16 cellular contexts compared by ENCODE assay signal in the genomic region with DNA sequence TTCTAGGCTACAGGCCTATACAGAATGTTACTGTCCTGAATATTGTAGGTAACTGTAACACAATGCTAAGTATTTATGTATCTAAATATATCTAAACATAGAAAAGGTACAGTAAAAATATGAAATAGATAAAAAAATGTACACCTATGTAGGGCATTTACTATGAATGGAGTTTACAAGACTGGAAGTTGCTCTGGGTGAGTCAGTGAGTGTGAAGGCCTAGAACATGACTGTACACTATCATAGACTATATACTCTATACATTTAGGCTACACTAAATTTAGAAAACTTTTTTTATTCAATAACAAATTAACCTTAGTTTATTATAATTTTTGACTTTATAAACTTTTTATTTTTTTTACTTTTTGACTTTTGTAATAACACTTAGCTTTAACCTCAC.
DNase-seq lines count a peak whose midpoint lies in the region; ATAC-seq, FAIRE-seq and TF ChIP-seq lines count a peak whose summit lies in the region.
"Had no signal": no experiment of that assay in that cellular context is flagged by ENCODE, and none has a peak within 500 bp of the region (broad histone marks: within the 10 kb centered on the region; RNA-seq: fewer than 3 reads in every experiment).

No MANE protein-coding gene starts in this region.

- CTCF ChIA-PET in SK-N-SH (lab: Yijun Ruan, JAX), result no interaction called here

- H3K36me3 ChIP-seq in SK-N-SH (replicated peaks in 1 of 2; ENCODE audit: control insufficient read depth in 1 of 2, insufficient read depth in 2 of 2, low read length in 1 of 2) (no peaks in the 10 kb centered on the region), bronchial epithelial cell (ENCODE audit: control insufficient read depth, insufficient read depth, low read length) (no peaks in the 10 kb centered on the region), smooth muscle cell (ENCODE audit: low read depth) (no peaks in the 10 kb centered on the region)
- H3K36me3 ChIP-seq: HAP-1 had no signal

- ATAC-seq in SK-N-SH treated with all-trans-retinoic acid at 6 μM for 48 hours, result no peak
- ATAC-seq in foreskin keratinocyte, result peak; percentile 97
- ATAC-seq: CD8-positive, alpha-beta T cell had no signal

- H3K4me2 ChIP-seq in SK-N-SH, result no peak overlapping the region
- H3K4me2 ChIP-seq in smooth muscle cell, result no peak overlapping the region

- H3K9me2 ChIP-seq in SK-N-SH, result no peaks in the 10 kb centered on the region

- H4K20me1 ChIP-seq in SK-N-SH (ENCODE audit: insufficient read depth), result no peaks in the 10 kb centered on the region
- no peaks in the 10 kb centered on the region for H4K20me1 ChIP-seq in smooth muscle cell (ENCODE audit: low read depth)

- no peak for DNase-seq in SK-N-SH
- DNase-seq in bronchial epithelial cell (ENCODE audit: low read depth), result peak; percentile 67
- DNase-seq in foreskin keratinocyte, result peak; percentile 13 to 50
- DNase-seq in smooth muscle cell (lab: John Stamatoyannopoulos, UW; ENCODE audit: unreplicated experiment), result no peak
- DNase-seq in activated CD4-positive, alpha-beta T cell treated with anti-CD3 and anti-CD28 coated beads for 1 hour, result no peak
- DNase-seq in cerebellar cortex (ENCODE audit: low spot score), result no peak
- no peak for DNase-seq in DMS53 treated with DMSO at 0.1 percent for 48 hours (lab: John Stamatoyannopoulos, UW; ENCODE audit: unreplicated experiment)
- DNase-seq: CD8-positive, alpha-beta T cell; COR-L47; DMS153; DND-41 had no signal

- H3F3A ChIP-seq in SK-N-SH (replicated peaks; ENCODE audit: insufficient read depth), result no peaks in the 10 kb centered on the region
- no peaks in the 10 kb centered on the region for H3F3A ChIP-seq in smooth muscle cell (ENCODE audit: low read depth)

- POLR2A ChIA-PET in SK-N-SH (lab: Yijun Ruan, JAX), result no interaction called here

- H3K9ac ChIP-seq in SK-N-SH (no peak overlapping the region), smooth muscle cell (ENCODE audit: low read depth) (no peak overlapping the region)

- H3K9me3 ChIP-seq in SK-N-SH (no peaks in the 10 kb centered on the region), smooth muscle cell (replicated peaks; ENCODE audit: low read depth) (no peaks in the 10 kb centered on the region)
- H3K9me3 ChIP-seq: HAP-1 had no signal

- TF ChIP-seq CTCF in SK-N-SH (IDR thresholded peaks at IDR 0.05), result no peak
- TF ChIP-seq CTCF in bronchial epithelial cell (IDR thresholded peaks at IDR 0.05; ENCODE audit: insufficient read depth, low read length, severe bottlenecking), result no peak
- no peak for TF ChIP-seq CTCF in foreskin keratinocyte (conservative IDR thresholded peaks at IDR 0.05)
- TF ChIP-seq CTCF in smooth muscle cell (IDR thresholded peaks at IDR 0.05; ENCODE audit: borderline replicate concordance, insufficient read depth, poor library complexity, severe bottlenecking), result no peak

- no peak for TF ChIP-seq RAD21 in SK-N-SH (IDR thresholded peaks at IDR 0.05; ENCODE audit: low read length)

- H3K79me2 ChIP-seq in SK-N-SH (ENCODE audit: insufficient read depth) (no peaks in the 10 kb centered on the region), smooth muscle cell (ENCODE audit: low read depth) (no peaks in the 10 kb centered on the region)

- no peak overlapping the region for H3K4me3 ChIP-seq in SK-N-SH (ENCODE audit: low read depth in 2 of 2, low read length in 1 of 2)
- H3K4me3 ChIP-seq in bronchial epithelial cell (ENCODE audit: low read depth, low read length), result no peak overlapping the region
- no peak overlapping the region for H3K4me3 ChIP-seq in smooth muscle cell
- H3K4me3 ChIP-seq: HAP-1 had no signal

- no peak for FAIRE-seq in bronchial epithelial cell (lab: Jason Lieb, UNC)
- FAIRE-seq: D721Med, H1 had no signal

- H3K4me1 ChIP-seq in SK-N-SH (ENCODE audit: control insufficient read depth in 1 of 2, insufficient read depth in 2 of 2, low read depth in 1 of 2, low read length in 1 of 2) (no peaks in the 10 kb centered on the region), foreskin keratinocyte (peaks cover 4% of the 10 kb centered on the region), smooth muscle cell (ENCODE audit: low read depth) (no peaks in the 10 kb centered on the region)
- H3K4me1 ChIP-seq: HAP-1 had no signal

- no peaks in the 10 kb centered on the region for H3K27me3 ChIP-seq in SK-N-SH (ENCODE audit: insufficient read depth)
- H3K27me3 ChIP-seq in bronchial epithelial cell (ENCODE audit: control insufficient read depth, insufficient read depth, low read length), result no peaks in the 10 kb centered on the region
- no peaks in the 10 kb centered on the region for H3K27me3 ChIP-seq in foreskin keratinocyte
- no peaks in the 10 kb centered on the region for H3K27me3 ChIP-seq in smooth muscle cell (ENCODE audit: low read depth)

- H3K27ac ChIP-seq in SK-N-SH (ENCODE audit: low read depth in 2 of 2, low read length in 1 of 2) (no peak overlapping the region), foreskin keratinocyte (no peak overlapping the region), smooth muscle cell (ENCODE audit: low read depth) (peak overlapping the region; percentile 61)
- H3K27ac ChIP-seq: 22Rv1 had no signal

- H2AFZ ChIP-seq in SK-N-SH (ENCODE audit: low read depth) (0 out of 2 replicates have a peak overlapping the region, but pooled peaks have one; percentile 31), smooth muscle cell (ENCODE audit: low read depth) (no peak overlapping the region)

- no peak for TF ChIP-seq EP300 in SK-N-SH (IDR thresholded peaks at IDR 0.05; ENCODE audit: borderline replicate concordance in 1 of 2, low read depth in 1 of 2, low read length in 1 of 2)

TF ChIP-seq in SK-N-SH, 30 proteins besides CTCF, POLR2A, EP300 and RAD21 (continues in another document):
- TF ChIP-seq GABPA (IDR thresholded peaks at IDR 0.05; ENCODE audit: low read depth) (no peak), TCF12 (IDR thresholded peaks at IDR 0.05) (no peak), RXRA (IDR thresholded peaks at IDR 0.05; ENCODE audit: borderline replicate concordance, low read depth) (no peak), FOXM1 (IDR thresholded peaks at IDR 0.05; ENCODE audit: low read depth) (no peak), TEAD4 (IDR thresholded peaks at IDR 0.05; ENCODE audit: borderline replicate concordance, insufficient read depth) (no peak), NFIC (IDR thresholded peaks at IDR 0.05; ENCODE audit: borderline replicate concordance) (no peak), EZH2phosphoT487 (IDR thresholded peaks at IDR 0.05; ENCODE audit: borderline replicate concordance, low read depth) (no peak), ZBTB33 (IDR thresholded peaks at IDR 0.05; ENCODE audit: borderline replicate concordance, low read depth) (no peak)

TF ChIP-seq in SK-N-SH treated with all-trans-retinoic acid at 6 μM for 48 hours, 23 proteins besides CTCF, POLR2A, EP300 and RAD21 (continues in another document):
- no peak for TF ChIP-seq CSDC2 (CRISPR knock-in tag; IDR thresholded peaks at IDR 0.05)
- no peak for TF ChIP-seq ZFP30 (CRISPR knock-in tag; IDR thresholded peaks at IDR 0.05)
- TF ChIP-seq ZNF565 (CRISPR knock-in tag; conservative IDR thresholded peaks at IDR 0.05; ENCODE audit: low read depth), result no peak
- TF ChIP-seq TSHZ2 (CRISPR knock-in tag; IDR thresholded peaks at IDR 0.05), result no peak
- TF ChIP-seq RARB (CRISPR knock-in tag; IDR thresholded peaks at IDR 0.05), result no peak
- no peak for TF ChIP-seq GLIS3 (CRISPR knock-in tag; IDR thresholded peaks at IDR 0.05)
- no peak for TF ChIP-seq ZFP3 (CRISPR knock-in tag; IDR thresholded peaks at IDR 0.05)
- TF ChIP-seq TCF4 (CRISPR knock-in tag; IDR thresholded peaks at IDR 0.05; ENCODE audit: borderline replicate concordance), result no peak
- no peak for TF ChIP-seq PATZ1 (CRISPR knock-in tag; IDR thresholded peaks at IDR 0.05; ENCODE audit: borderline replicate concordance)

Comparison
In these comparisons a context has a peak if more than half of its experiments do, and no peak if none do; other contexts are left out.
1. DNase-seq: peak in bronchial epithelial cell (single experiment) and foreskin keratinocyte (2 of 2); none in SK-N-SH (single experiment), smooth muscle cell (single experiment), activated CD4-positive, alpha-beta T cell treated with anti-CD3 and anti-CD28 coated beads for 1 hour (single experiment), cerebellar cortex (single experiment) and DMS53 treated with DMSO at 0.1 percent for 48 hours (single experiment).